15 cellular contexts compared by ENCODE assay signal in the genomic region with DNA sequence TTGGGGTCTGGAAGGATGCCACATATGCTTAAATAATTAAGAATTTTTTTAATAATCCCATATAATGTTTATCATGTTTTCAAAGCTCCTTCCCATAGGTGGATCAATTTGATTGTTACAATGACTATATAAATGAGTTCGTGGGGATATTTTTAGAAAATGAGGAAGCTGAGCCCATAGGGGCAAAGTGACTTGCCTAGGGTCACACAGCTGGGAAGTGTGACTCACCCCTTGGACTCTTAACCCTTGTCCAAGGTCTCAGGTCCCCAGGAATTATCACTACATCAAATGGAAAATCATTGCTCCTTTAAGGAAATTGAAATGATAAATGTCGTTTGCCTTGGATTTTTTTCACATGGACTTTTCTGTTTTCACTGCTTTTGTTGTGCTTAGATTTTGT.
"Had no signal": no experiment of that assay in that cellular context is flagged by ENCODE, and none has a peak within 500 bp of the region (broad histone marks: within the 10 kb centered on the region; RNA-seq: fewer than 3 reads in every experiment).

No MANE protein-coding gene starts in this region.

- H3K27me3 Mint-ChIP-seq: stimulated activated naive CD8-positive, alpha-beta T cell treated with anti-CD3 and anti-CD28 coated beads, Interleukin-15, amount 100 ng/mL, for 72 hours had no signal

- H3K36me3 Mint-ChIP-seq: mesothelial cell of epicardium had no signal

- H3K4me1 Mint-ChIP-seq: activated T-helper 17 cell treated with anti-CD3 and anti-CD28 coated beads, Interleukin-2, amount 50 U/mL, for 72 hours; stimulated activated naive CD8-positive, alpha-beta T cell treated with anti-CD3 and anti-CD28 coated beads, Interleukin-15, amount 100 ng/mL, for 72 hours; T-helper 17 cell had no signal

- H3K4me3 Mint-ChIP-seq: activated naive CD4-positive, alpha-beta T cell treated with anti-CD3 and anti-CD28 coated beads for 36 hours; activated T-helper 17 cell treated with anti-CD3 and anti-CD28 coated beads, Interleukin-2, amount 50 U/mL, for 72 hours; mesothelial cell of epicardium; stimulated activated naive CD8-positive, alpha-beta T cell treated with anti-CD3 and anti-CD28 coated beads, Interleukin-15, amount 100 ng/mL, for 72 hours; T-helper 17 cell had no signal

- H3K27ac Mint-ChIP-seq: activated naive CD4-positive, alpha-beta T cell treated with anti-CD3 and anti-CD28 coated beads for 36 hours; activated T-helper 17 cell treated with anti-CD3 and anti-CD28 coated beads, Interleukin-2, amount 50 U/mL, for 72 hours; mesothelial cell of epicardium; progenitor cell of endocrine pancreas; stimulated activated naive CD8-positive, alpha-beta T cell treated with anti-CD3 and anti-CD28 coated beads, Interleukin-15, amount 100 ng/mL, for 72 hours; T-helper 17 cell had no signal

- H3K9me3 Mint-ChIP-seq: activated naive CD4-positive, alpha-beta T cell treated with anti-CD3 and anti-CD28 coated beads for 36 hours; activated T-helper 17 cell treated with anti-CD3 and anti-CD28 coated beads, Interleukin-2, amount 50 U/mL, for 72 hours; mesothelial cell of epicardium; stimulated activated naive CD8-positive, alpha-beta T cell treated with anti-CD3 and anti-CD28 coated beads, Interleukin-15, amount 100 ng/mL, for 72 hours had no signal

- DNase-seq: activated CD4-positive, alpha-beta T cell treated with anti-CD3 and anti-CD28 coated beads, Interleukin-2, amount 50 U/mL, for 1 hour; activated CD4-positive, CD25-positive, alpha-beta regulatory T cell; activated naive CD4-positive, alpha-beta T cell treated with anti-CD3 and anti-CD28 coated beads for 36 hours; activated T-cell treated with anti-CD3 and anti-CD28 coated beads for 4 hours; effector memory CD4-positive, alpha-beta T cell; gastrocnemius medialis; kidney glomerular epithelial cell; lower lobe of right lung; stimulated activated CD4-positive, alpha-beta T cell treated with anti-CD3 and anti-CD28 coated beads, Interleukin-4, amount 100 ng/mL, for 1 hour; stimulated activated CD8-positive, alpha-beta memory T cell treated with anti-CD3 and anti-CD28 coated beads, Interleukin-4, amount 100 ng/mL, for 48 hours; stimulated activated naive CD8-positive, alpha-beta T cell treated with anti-CD3 and anti-CD28 coated beads, Interleukin-15, amount 100 ng/mL, for 72 hours; T-helper 17 cell had no signal
